Comparison of ENCODE assay signal across 8 cellular contexts in the genomic region with DNA sequence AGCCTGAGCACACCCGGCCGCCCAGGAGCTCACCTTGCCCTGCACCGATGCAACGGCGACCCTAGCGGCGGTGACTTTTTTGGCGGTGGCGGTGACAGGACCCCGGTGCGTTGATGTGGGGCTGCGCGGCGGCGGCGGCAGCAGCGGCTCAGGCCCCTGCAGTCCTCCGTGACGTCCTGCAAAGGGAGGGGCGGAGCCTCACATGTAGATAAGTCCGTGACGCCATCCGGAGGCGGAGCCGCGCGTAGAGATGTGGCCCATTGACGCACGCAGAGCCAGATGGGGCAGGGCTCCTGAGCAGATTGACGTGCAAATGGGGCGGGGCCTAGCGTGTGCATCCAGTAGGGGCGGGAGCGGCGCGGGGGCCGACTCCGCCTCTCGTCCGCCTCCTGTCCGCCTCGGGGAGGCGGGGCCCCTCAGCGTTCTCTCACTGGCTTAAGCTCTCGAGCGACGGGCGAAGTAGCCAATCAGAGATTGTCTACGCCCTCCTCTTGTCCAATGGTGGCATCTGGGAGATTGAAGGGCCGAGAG. TPM values are rescaled to one million over a fixed set of nuclear protein-coding genes. Genes with fewer than 3 reads are reported as not detected.
DNase-seq lines count a peak whose midpoint lies in the region; ATAC-seq and TF ChIP-seq lines count a peak whose summit lies in the region.

A gene with protein sequence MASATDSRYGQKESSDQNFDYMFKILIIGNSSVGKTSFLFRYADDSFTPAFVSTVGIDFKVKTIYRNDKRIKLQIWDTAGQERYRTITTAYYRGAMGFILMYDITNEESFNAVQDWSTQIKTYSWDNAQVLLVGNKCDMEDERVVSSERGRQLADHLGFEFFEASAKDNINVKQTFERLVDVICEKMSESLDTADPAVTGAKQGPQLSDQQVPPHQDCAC (minus strand): TSS at position 180 of the 531 bp plus-strand sequence. CDS start 1,302 bp downstream, outside the sequence.

- TF ChIP-seq CTCF in GM13977 (IDR thresholded peaks at IDR 0.05; ENCODE audit: extremely low read depth, insufficient read depth, missing control alignments) (no peak), upper lobe of left lung (IDR thresholded peaks at IDR 0.05) (peak in 3 of 6 experiments; percentile 7 to 32 (median 26))

- no peaks in the 10 kb centered on the region for H3K27me3 ChIP-seq in upper lobe of left lung

- H3K4me3 Mint-ChIP-seq in T-helper 1 cell treated with Interleukin-12 subunit alpha and Interleukin-12 subunit beta and Interleukin-4 antibody, amounts not matched to agents 30 μg/mL and 1 μg/mL, for 36 hours: peak within 1 kb of the TSS; percentile 93

- peak; percentile 99 for DNase-seq in GM13977 (ENCODE audit: low spot score)
- DNase-seq in NCI-H1694 (lab: John Stamatoyannopoulos, UW): peak; percentile 99
- peak; percentile 41 to 100 (median 100) for DNase-seq in amygdala (lab: John Stamatoyannopoulos, UW)
- DNase-seq in left cardiac atrium: peak; percentile 100
- DNase-seq in posterior cingulate gyrus: peak; percentile 100
- peak; percentile 98 to 100 for DNase-seq in upper lobe of left lung

- H3K9me3 Mint-ChIP-seq in T-helper 1 cell treated with Interleukin-12 subunit alpha and Interleukin-12 subunit beta and Interleukin-4 antibody, amounts not matched to agents 30 μg/mL and 1 μg/mL, for 36 hours: no peaks in the 10 kb centered on the region

- peak; percentile 89 for ATAC-seq in HG02884 (IDR thresholded peaks at IDR 0.05; ENCODE audit: unreplicated experiment)
- ATAC-seq in left cardiac atrium: peak; percentile 94 to 96
- peak; percentile 98 to 99 for ATAC-seq in upper lobe of left lung (ENCODE audit: low FRiP score in 2 of 2)

- peak in 1 of 4 donors; percentile 69 for TF ChIP-seq POLR2A in upper lobe of left lung (IDR thresholded peaks at IDR 0.05)

- peaks cover 0 to 10% (median 4%) of the 10 kb centered on the region in 4 donors for H3K36me3 ChIP-seq in upper lobe of left lung

- H3K4me3 ChIP-seq in upper lobe of left lung: peak within 1 kb of the TSS; percentile 70 to 90 (median 73)

- in situ Hi-C loops in GM13977 (cut with MboI; ENCODE audit: low pct_unique_long_range_greater_than_20kb, low sequenced_read_pairs, unreplicated experiment): loop anchor here (10.0 kb wide), 1 partner anchor 51 kb away; a partner anchor contains a TSS

- H3K4me1 Mint-ChIP-seq in T-helper 1 cell treated with Interleukin-12 subunit alpha and Interleukin-12 subunit beta and Interleukin-4 antibody, amounts not matched to agents 30 μg/mL and 1 μg/mL, for 36 hours (ENCODE audit: low read depth): peaks cover 23% of the 10 kb centered on the region

- peak within 1 kb of the TSS; percentile 93 for H3K27ac Mint-ChIP-seq in T-helper 1 cell treated with Interleukin-12 subunit alpha and Interleukin-12 subunit beta and Interleukin-4 antibody, amounts not matched to agents 30 μg/mL and 1 μg/mL, for 36 hours

- H3K36me3 Mint-ChIP-seq in T-helper 1 cell treated with Interleukin-12 subunit alpha and Interleukin-12 subunit beta and Interleukin-4 antibody, amounts not matched to agents 30 μg/mL and 1 μg/mL, for 36 hours (ENCODE audit: low read depth): peaks cover 13% of the 10 kb centered on the region

- WGBS in upper lobe of left lung, 2 donors: 0 to 2% methylated on average over 18 to 26 of the region's 50 CpGs

- H3K27ac ChIP-seq in upper lobe of left lung: peak within 1 kb of the TSS; percentile 92 to 97 (median 96)

- H3K27me3 Mint-ChIP-seq in T-helper 1 cell treated with Interleukin-12 subunit alpha and Interleukin-12 subunit beta and Interleukin-4 antibody, amounts not matched to agents 30 μg/mL and 1 μg/mL, for 36 hours (ENCODE audit: low read depth): peaks cover 3% of the 10 kb centered on the region

- peaks cover 15 to 35% (median 21%) of the 10 kb centered on the region in 4 donors for H3K4me1 ChIP-seq in upper lobe of left lung

- peak in 1 of 4 donors; percentile 68 for TF ChIP-seq EP300 in upper lobe of left lung (IDR thresholded peaks at IDR 0.05)

- intact Hi-C loops in left cardiac atrium (cut with DNase I): loop anchor here in 1 of 2 donors (10.0 kb wide), 1 partner anchor 211 kb away; a partner anchor contains a TSS
- intact Hi-C loops in posterior cingulate gyrus (cut with DNase I): loop anchor here (2.0 kb wide), 2 partner anchors 49 to 77 kb away; a partner anchor contains a TSS

- H3K9me3 ChIP-seq in upper lobe of left lung: no peaks in the 10 kb centered on the region

RNA-seq across cellular contexts. Expression of the gene that starts here (rescaled TPM):
- total RNA-seq in left cardiac atrium (10 to 100 TPM; 23.8 to 29.2 TPM), upper lobe of left lung (1 to 10 TPM in 5 of 6 donors, under 1 TPM in 1; 0.46 to 5.0 (median 3.4) TPM)

Comparison
In these comparisons a context has a peak if more than half of its experiments do, and no peak if none do; other contexts are left out.
1. Peak in every context shown above with its lines: DNase-seq, ATAC-seq, H3K4me3 ChIP-seq and H3K27ac ChIP-seq.
2. RNA of the gene that starts here (total RNA-seq): 23.8 to 29.2 TPM in left cardiac atrium; 0.46 to 5.0 TPM in upper lobe of left lung; every median in the first group is over 4 times any median in the second.